9 cellular contexts compared by ENCODE assay signal in genomic region chr2:33911327-33911726, GRCh38.
"Had no signal": no experiment of that assay in that cellular context is flagged by ENCODE, and none has a peak within 500 bp of the region (broad histone marks: within the 10 kb centered on the region; RNA-seq: fewer than 3 reads in every experiment).

No MANE protein-coding gene starts in this region.

- FAIRE-seq: HepG2 had no signal

- ATAC-seq: HCT116, HepG2 had no signal

- H3K27ac ChIP-seq: GM23248, HL-60 had no signal

- H2AFZ ChIP-seq: GM23248 had no signal

- H3K36me3 ChIP-seq: HAP-1 had no signal

- H3K4me1 ChIP-seq: HAP-1 had no signal

- H3K9me3 ChIP-seq: HAP-1 had no signal

- H3K4me3 ChIP-seq: GM23248, HAP-1 had no signal

- DNase-seq: GM23248, GOT3, H7, HFFc6, KBM-7 had no signal

- H3K9ac ChIP-seq: GM23248 had no signal
